9 cellular contexts compared by ENCODE assay signal in genomic region chr5:134001938-134002731, GRCh38. TPM values are rescaled to one million over a fixed set of nuclear protein-coding genes. Genes with fewer than 3 reads are reported as not detected.
DNase-seq lines count a peak whose midpoint lies in the region; ATAC-seq and TF ChIP-seq lines count a peak whose summit lies in the region.
"Had no signal": no experiment of that assay in that cellular context is flagged by ENCODE, and none has a peak within 500 bp of the region (broad histone marks: within the 10 kb centered on the region; RNA-seq: fewer than 3 reads in every experiment).

No MANE protein-coding gene starts in this region.

- H3K27me3 Mint-ChIP-seq in osteocyte (ENCODE audit: unreplicated experiment): no peaks in the 10 kb centered on the region

- H3K36me3 Mint-ChIP-seq in osteocyte (ENCODE audit: unreplicated experiment): peaks cover 4% of the 10 kb centered on the region

- intact Hi-C loops in colonic mucosa (cut with DNase I): no loop called here
- intact Hi-C loops in uterus (cut with DNase I; ENCODE audit: low total_unique reads): no loop called here

- no peak for DNase-seq in NB4 (ENCODE audit: low read depth)
- no peak for DNase-seq in colonic mucosa
- no peak for DNase-seq in osteocyte (ENCODE audit: extremely low spot score, unreplicated experiment)
- no peak for DNase-seq in KG1 (lab: John Stamatoyannopoulos, UW)
- DNase-seq in uterus: no peak
- no peak for DNase-seq in retina
- DNase-seq: MV-4-11 had no signal

- H3K9me3 Mint-ChIP-seq in osteocyte (ENCODE audit: unreplicated experiment): no peaks in the 10 kb centered on the region

- H3K36me3 ChIP-seq in colonic mucosa (no peaks in the 10 kb centered on the region), uterus (no peaks in the 10 kb centered on the region)

- ATAC-seq in HG03521 (IDR thresholded peaks at IDR 0.05; ENCODE audit: unreplicated experiment): no peak

- peak overlapping the region; percentile 98; the same call in 1 of the 2 replicates for H3K4me3 ChIP-seq in GM08714 (ENCODE audit: low read length)
- peak overlapping the region; percentile 97 for H3K4me3 ChIP-seq in NB4 (ENCODE audit: low read depth, low read length)
- H3K4me3 ChIP-seq in colonic mucosa: no peak overlapping the region
- H3K4me3 ChIP-seq in uterus: no peak overlapping the region

- H3K27me3 ChIP-seq in colonic mucosa (no peaks in the 10 kb centered on the region), uterus (no peaks in the 10 kb centered on the region)

- TF ChIP-seq POLR2A in NB4 (IDR thresholded peaks at IDR 0.05; ENCODE audit: extremely low read depth, insufficient read length) (no peak), uterus (IDR thresholded peaks at IDR 0.05) (no peak)

- H3K9me3 ChIP-seq in colonic mucosa (no peaks in the 10 kb centered on the region), uterus (no peaks in the 10 kb centered on the region)

- TF ChIP-seq CTCF in NB4 (IDR thresholded peaks at IDR 0.05; ENCODE audit: low read depth, low read length) (no peak), colonic mucosa (IDR thresholded peaks at IDR 0.05) (no peak), osteocyte (IDR thresholded peaks at IDR 0.05) (no peak), uterus (IDR thresholded peaks at IDR 0.05) (no peak)

- no peak overlapping the region for H3K27ac Mint-ChIP-seq in osteocyte (ENCODE audit: unreplicated experiment)

- peak overlapping the region; percentile 85 for H3K4me3 Mint-ChIP-seq in osteocyte (ENCODE audit: unreplicated experiment)

- H3K4me1 ChIP-seq in colonic mucosa (peaks cover 25% of the 10 kb centered on the region), uterus (peaks cover 0 to 17% of the 10 kb centered on the region in 2 donors)

- H3K27ac ChIP-seq in colonic mucosa (no peak overlapping the region), uterus (no peak overlapping the region)

- H3K4me1 Mint-ChIP-seq in osteocyte (ENCODE audit: unreplicated experiment): peaks cover 37% of the 10 kb centered on the region

- H3K9ac ChIP-seq in colonic mucosa (ENCODE audit: low read depth in 2 of 2, low read length in 2 of 2): peak overlapping the region; percentile 20 to 51

RNA-seq across cellular contexts. Expression of gene VDAC1, which starts 2.6 kb away (rescaled TPM):
- total RNA-seq in colonic mucosa: 100 to 1,000 TPM; 297 to 306 TPM
- total RNA-seq in osteocyte: 115 and 119 TPM in 2 replicates
- 100 to 1,000 TPM in 1 of 4 donors, 10 to 100 TPM in 3; 19.4 to 112 (median 79.8) TPM for total RNA-seq in uterus

RNA-seq across cellular contexts. Expression of gene C5orf15, which starts 33.7 kb away (rescaled TPM):
- 10 to 100 TPM; 21.1 to 31.9 TPM for total RNA-seq in colonic mucosa
- 58.9 and 62.6 TPM in 2 replicates for total RNA-seq in osteocyte
- 10 to 100 TPM; 10.5 to 98.9 (median 27.5) TPM for total RNA-seq in uterus

Comparison
In these comparisons a context has a peak if more than half of its experiments do, and no peak if none do; other contexts are left out.
1. H3K4me3 ChIP-seq: peak in GM08714 (single experiment) and NB4 (single experiment); none in colonic mucosa (single experiment) and uterus (0 of 2).